Comparison of ENCODE assay signal across 17 cellular contexts in the genomic region with DNA sequence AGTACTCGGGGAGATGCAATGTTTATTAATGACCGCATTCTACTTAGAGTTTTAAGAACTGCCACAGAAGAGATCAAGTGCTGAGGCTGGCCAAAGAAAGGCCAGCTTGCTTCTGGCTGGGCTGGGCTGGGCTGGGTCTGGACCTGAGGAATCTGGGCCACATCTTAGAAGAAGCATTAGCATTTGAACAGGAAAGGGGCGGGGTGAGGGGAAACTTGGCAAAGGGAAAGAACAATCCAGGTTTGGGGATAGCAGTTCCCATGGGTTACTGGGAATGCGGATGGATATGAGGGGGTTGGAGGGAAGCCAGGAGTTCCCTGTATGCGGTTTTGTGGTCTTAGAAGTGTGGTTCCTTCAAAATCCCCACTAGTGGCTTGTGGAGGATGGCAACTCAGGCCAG.
DNase-seq lines count a peak whose midpoint lies in the region; ATAC-seq and TF ChIP-seq lines count a peak whose summit lies in the region.
"Had no signal": no experiment of that assay in that cellular context is flagged by ENCODE, and none has a peak within 500 bp of the region (broad histone marks: within the 10 kb centered on the region; RNA-seq: fewer than 3 reads in every experiment).

No MANE protein-coding gene starts in this region.

- H3K4me1 ChIP-seq in HUES48 (ENCODE audit: control insufficient read depth, insufficient read depth, low read length) (peaks cover 49% of the 10 kb centered on the region), sigmoid colon (peaks cover 0 to 69% (median 50%) of the 10 kb centered on the region in 4 donors)

- peaks cover 5% of the 10 kb centered on the region for H3K4me1 Mint-ChIP-seq in activated T-helper 17 cell treated with anti-CD3 and anti-CD28 coated beads, Interleukin-2, amount 50 U/mL, for 72 hours

- no peaks in the 10 kb centered on the region for H3K36me3 Mint-ChIP-seq in activated T-helper 17 cell treated with anti-CD3 and anti-CD28 coated beads, Interleukin-2, amount 50 U/mL, for 72 hours (ENCODE audit: low read depth)
- H3K36me3 Mint-ChIP-seq: activated naive CD8-positive, alpha-beta T cell treated with anti-CD3 and anti-CD28 coated beads, Interleukin-2, amount 10 ng/mL, durations not matched to agents 7 days and 5 days; natural killer cell had no signal

- no peak for ATAC-seq in activated T-helper 17 cell treated with anti-CD3 and anti-CD28 coated beads, Interleukin-2, amount 50 U/mL, for 72 hours (replicated peaks)
- no peak for ATAC-seq in GM18861 (IDR thresholded peaks at IDR 0.05; ENCODE audit: unreplicated experiment)
- ATAC-seq: HCT116, natural killer cell had no signal

- no peak overlapping the region for H3K9ac ChIP-seq in HUES48 (ENCODE audit: low read depth, low read length)

- no peaks in the 10 kb centered on the region for H3K9me3 Mint-ChIP-seq in activated T-helper 17 cell treated with anti-CD3 and anti-CD28 coated beads, Interleukin-2, amount 50 U/mL, for 72 hours
- H3K9me3 Mint-ChIP-seq: activated naive CD8-positive, alpha-beta T cell treated with anti-CD3 and anti-CD28 coated beads, Interleukin-2, amount 10 ng/mL, durations not matched to agents 7 days and 5 days; natural killer cell had no signal

- 80 to 83% methylated on average over 5 of the region's 5 CpGs for WGBS in sigmoid colon, 2 donors

- intact Hi-C loops in sigmoid colon (cut with DNase I) = no loop called here

- H3K9me3 ChIP-seq in HUES48 (ENCODE audit: control insufficient read depth, insufficient read depth, low read length) = no peaks in the 10 kb centered on the region; the same call in 1 of the 2 replicates
- no peaks in the 10 kb centered on the region for H3K9me3 ChIP-seq in sigmoid colon

- peak overlapping the region; percentile 62 for H3K27ac ChIP-seq in HUES48 (ENCODE audit: low read depth, low read length)
- peak overlapping the region in 3 of 4 donors; percentile 14 to 48 (median 28) for H3K27ac ChIP-seq in sigmoid colon
- H3K27ac ChIP-seq: foreskin keratinocyte had no signal

- TF ChIP-seq CTCF in fibroblast of pulmonary artery (IDR thresholded peaks at IDR 0.05; ENCODE audit: low read length, missing control alignments) (no peak), sigmoid colon (IDR thresholded peaks at IDR 0.05) (no peak)

- H3K4me3 Mint-ChIP-seq in activated T-helper 17 cell treated with anti-CD3 and anti-CD28 coated beads, Interleukin-2, amount 50 U/mL, for 72 hours = no peak overlapping the region
- H3K4me3 Mint-ChIP-seq: activated naive CD8-positive, alpha-beta T cell treated with anti-CD3 and anti-CD28 coated beads, Interleukin-2, amount 10 ng/mL, durations not matched to agents 7 days and 5 days; CD4-positive, CD25-positive, alpha-beta regulatory T cell; natural killer cell had no signal

- no peaks in the 10 kb centered on the region for H3K27me3 ChIP-seq in HUES48 (ENCODE audit: control insufficient read depth, insufficient read depth, low read length)
- H3K27me3 ChIP-seq in sigmoid colon = no peaks in the 10 kb centered on the region
- H3K27me3 ChIP-seq: foreskin keratinocyte had no signal

- no peak for TF ChIP-seq POLR2A in sigmoid colon (IDR thresholded peaks at IDR 0.05)

- DNase-seq in fibroblast of pulmonary artery (ENCODE audit: low read depth) = peak; percentile 46
- no peak for DNase-seq in sigmoid colon
- no peak for DNase-seq in T-helper 2 cell
- no peak for DNase-seq in KBM-7
- DNase-seq: activated naive CD8-positive, alpha-beta T cell treated with anti-CD3 and anti-CD28 coated beads, Interleukin-2, amount 10 ng/mL, durations not matched to agents 7 days and 5 days; CD4-positive, CD25-positive, alpha-beta regulatory T cell; foreskin keratinocyte; kidney; natural killer cell; OCI-M1; retina; stimulated activated naive CD4-positive, alpha-beta T cell treated with Interleukin-2 at 50 U/mL for 16 hours; T-helper 1 cell had no signal

- in situ Hi-C loops in KBM-7 (cut with MboI; ENCODE audit: low pct_unique_long_range_greater_than_20kb, low sequenced_read_pairs) = no loop called here

- H3K36me3 ChIP-seq in HUES48 (ENCODE audit: control insufficient read depth, insufficient read depth, low read length) = no peaks in the 10 kb centered on the region
- H3K36me3 ChIP-seq in sigmoid colon = no peaks in the 10 kb centered on the region

- H3K4me3 ChIP-seq in HUES48 (ENCODE audit: low read depth, low read length) (0 out of 2 replicates have a peak overlapping the region, but pooled peaks have one; percentile 3), fibroblast of pulmonary artery (replicated peaks; ENCODE audit: low read depth, low read length) (no peak overlapping the region), sigmoid colon (no peak overlapping the region)

- H3K27me3 Mint-ChIP-seq in activated T-helper 17 cell treated with anti-CD3 and anti-CD28 coated beads, Interleukin-2, amount 50 U/mL, for 72 hours = no peaks in the 10 kb centered on the region
- H3K27me3 Mint-ChIP-seq: activated naive CD8-positive, alpha-beta T cell treated with anti-CD3 and anti-CD28 coated beads, Interleukin-2, amount 10 ng/mL, durations not matched to agents 7 days and 5 days; CD4-positive, CD25-positive, alpha-beta regulatory T cell had no signal

- TF ChIP-seq EP300 in sigmoid colon (IDR thresholded peaks at IDR 0.05) = no peak

- peak overlapping the region; percentile 28 for H3K27ac Mint-ChIP-seq in activated T-helper 17 cell treated with anti-CD3 and anti-CD28 coated beads, Interleukin-2, amount 50 U/mL, for 72 hours
- H3K27ac Mint-ChIP-seq: activated naive CD8-positive, alpha-beta T cell treated with anti-CD3 and anti-CD28 coated beads, Interleukin-2, amount 10 ng/mL, durations not matched to agents 7 days and 5 days; CD4-positive, CD25-positive, alpha-beta regulatory T cell; natural killer cell had no signal
